In genomic region chr16:57998484-57998883, GRCh38 we compare ENCODE assay signal across 9 cellular contexts. TPM values are rescaled to one million over a fixed set of nuclear protein-coding genes. Genes with fewer than 3 reads are reported as not detected.
DNase-seq lines count a peak whose midpoint lies in the region; ATAC-seq and TF ChIP-seq lines count a peak whose summit lies in the region.
"Had no signal": no experiment of that assay in that cellular context is flagged by ENCODE, and none has a peak within 500 bp of the region (broad histone marks: within the 10 kb centered on the region; RNA-seq: fewer than 3 reads in every experiment).

No MANE protein-coding gene starts in this region.

- H3K36me3 Mint-ChIP-seq in HFFc6 (ENCODE audit: low read depth), result no peaks in the 10 kb centered on the region; the same call in 1 of the 2 replicates
- peaks cover 34% of the 10 kb centered on the region for H3K36me3 Mint-ChIP-seq in activated CD4-positive, alpha-beta T cell treated with anti-CD3 and anti-CD28 coated beads, Interleukin-2, amount 10 ng/mL, durations not matched to agents 24 days and 14 days (ENCODE audit: low read depth)

- TF ChIP-seq CTCF in HFFc6 (IDR thresholded peaks at IDR 0.05) (no peak), epithelial cell of esophagus (IDR thresholded peaks at IDR 0.05; ENCODE audit: insufficient read depth, low read depth, low read length, missing control alignments) (no peak), uterus (IDR thresholded peaks at IDR 0.05) (no peak)

- H3K9me3 Mint-ChIP-seq in HFFc6, result no peaks in the 10 kb centered on the region
- H3K9me3 Mint-ChIP-seq in activated CD4-positive, alpha-beta T cell treated with anti-CD3 and anti-CD28 coated beads, Interleukin-2, amount 10 ng/mL, durations not matched to agents 24 days and 14 days, result no peaks in the 10 kb centered on the region

- H3K36me3 ChIP-seq in uterus, result no peaks in the 10 kb centered on the region

- H3K27ac Mint-ChIP-seq in HFFc6, result no peak overlapping the region; the same call in none of the 2 replicates
- H3K27ac Mint-ChIP-seq in activated CD4-positive, alpha-beta T cell treated with anti-CD3 and anti-CD28 coated beads, Interleukin-2, amount 10 ng/mL, durations not matched to agents 24 days and 14 days, result peak overlapping the region; percentile 87

- ATAC-seq in HG02759 (IDR thresholded peaks at IDR 0.05; ENCODE audit: unreplicated experiment), result no peak
- ATAC-seq in GM21619 (IDR thresholded peaks at IDR 0.05; ENCODE audit: unreplicated experiment), result no peak

- no peaks in the 10 kb centered on the region for H3K27me3 ChIP-seq in uterus
- H3K27me3 ChIP-seq: adrenal gland had no signal

- no peaks in the 10 kb centered on the region for H3K4me1 ChIP-seq in uterus

- no peaks in the 10 kb centered on the region for H3K9me3 ChIP-seq in uterus
- H3K9me3 ChIP-seq: adrenal gland had no signal

- H3K4me3 ChIP-seq in epithelial cell of esophagus (ENCODE audit: low read length) (no peak overlapping the region), uterus (no peak overlapping the region)
- H3K4me3 ChIP-seq: adrenal gland had no signal

- intact Hi-C loops in activated CD4-positive, alpha-beta T cell treated with anti-CD3 and anti-CD28 coated beads, Interleukin-2, amount 10 ng/mL, durations not matched to agents 24 days and 14 days (cut with micrococcal nuclease), result loop anchor here (5.0 kb wide), 1 partner anchor 191 kb away; no protein-coding TSS in a partner anchor
- intact Hi-C loops in uterus (cut with DNase I; ENCODE audit: low total_unique reads), result no loop called here

- H3K4me1 Mint-ChIP-seq in HFFc6 (ENCODE audit: low read depth), result peaks cover 42% of the 10 kb centered on the region
- H3K4me1 Mint-ChIP-seq in activated CD4-positive, alpha-beta T cell treated with anti-CD3 and anti-CD28 coated beads, Interleukin-2, amount 10 ng/mL, durations not matched to agents 24 days and 14 days, result peaks cover 44% of the 10 kb centered on the region

- H3K27ac ChIP-seq in uterus, result no peak overlapping the region

- no peak for DNase-seq in HFFc6
- peak; percentile 90 for DNase-seq in activated CD4-positive, alpha-beta T cell treated with anti-CD3 and anti-CD28 coated beads, Interleukin-2, amount 10 ng/mL, durations not matched to agents 24 days and 14 days
- DNase-seq in epithelial cell of esophagus (ENCODE audit: low read depth), result peak; percentile 83
- DNase-seq in stimulated activated CD4-positive, alpha-beta T cell treated with anti-CD3 and anti-CD28 coated beads, Interleukin-4, amount 100 ng/mL, for 4 hours, result peak; percentile 41 to 46
- DNase-seq in uterus, result no peak
- no peak for DNase-seq in NCI-H345 (lab: John Stamatoyannopoulos, UW)
- DNase-seq: adrenal gland had no signal

- H3K4me3 Mint-ChIP-seq in HFFc6, result peak overlapping the region; percentile 84; the same call in 1 of the 2 replicates
- H3K4me3 Mint-ChIP-seq in activated CD4-positive, alpha-beta T cell treated with anti-CD3 and anti-CD28 coated beads, Interleukin-2, amount 10 ng/mL, durations not matched to agents 24 days and 14 days, result peak overlapping the region; percentile 81

- no peaks in the 10 kb centered on the region for H3K27me3 Mint-ChIP-seq in HFFc6 (ENCODE audit: insufficient read depth)
- H3K27me3 Mint-ChIP-seq in activated CD4-positive, alpha-beta T cell treated with anti-CD3 and anti-CD28 coated beads, Interleukin-2, amount 10 ng/mL, durations not matched to agents 24 days and 14 days, result no peaks in the 10 kb centered on the region

- no peak for TF ChIP-seq POLR2A in uterus (IDR thresholded peaks at IDR 0.05)

RNA-seq across cellular contexts. Expression of gene ZNF319, which starts 2.0 kb away (rescaled TPM):
- 10 to 100 TPM in 2 of 6 experiments, 1 to 10 TPM in 4; 8.3 to 12.0 (median 9.4) TPM for total RNA-seq in HFFc6 (2021; fragmentation: NEBNext Ultra II Directional; extraction: Animal tissue kit (Norgen Biotek cat#: 25700))
- total RNA-seq in activated CD4-positive, alpha-beta T cell treated with anti-CD3 and anti-CD28 coated beads, Interleukin-2, amount 10 ng/mL, durations not matched to agents 24 days and 14 days, result 8.0 and 8.3 TPM in 2 replicates
- total RNA-seq in uterus, result 10 to 100 TPM in 1 of 4 donors, 1 to 10 TPM in 3; 5.4 to 11.5 (median 6.9) TPM

RNA-seq across cellular contexts. Expression of gene USB1, which starts 2.7 kb away (rescaled TPM):
- 10 to 100 TPM; 62.9 to 88.3 (median 76.3) TPM for total RNA-seq in HFFc6 (2021; fragmentation: NEBNext Ultra II Directional; extraction: Animal tissue kit (Norgen Biotek cat#: 25700))
- 50.9 and 54.4 TPM in 2 replicates for total RNA-seq in activated CD4-positive, alpha-beta T cell treated with anti-CD3 and anti-CD28 coated beads, Interleukin-2, amount 10 ng/mL, durations not matched to agents 24 days and 14 days
- 10 to 100 TPM in 2 of 4 donors, 1 to 10 TPM in 2; 2.0 to 34.9 (median 14.9) TPM for total RNA-seq in uterus

RNA-seq across cellular contexts. Expression of gene MMP15, which starts 27.1 kb away (rescaled TPM):
- total RNA-seq in HFFc6 (2021; fragmentation: NEBNext Ultra II Directional; extraction: Animal tissue kit (Norgen Biotek cat#: 25700)), result 1 to 10 TPM in 4 of 6 experiments, under 1 TPM in 2; 0.82 to 4.1 (median 1.1) TPM
- total RNA-seq in activated CD4-positive, alpha-beta T cell treated with anti-CD3 and anti-CD28 coated beads, Interleukin-2, amount 10 ng/mL, durations not matched to agents 24 days and 14 days, result 0.89 and 1.1 TPM in 2 replicates
- total RNA-seq in uterus, result 10 to 100 TPM in 1 of 4 donors, 1 to 10 TPM in 1, under 1 TPM in 2; under 0.01 to 12.5 (median 2.6) TPM

RNA-seq across cellular contexts. Expression of gene CNGB1, which starts 27.6 kb away (rescaled TPM):
- total RNA-seq in HFFc6 (2021; fragmentation: NEBNext Ultra II Directional; extraction: Animal tissue kit (Norgen Biotek cat#: 25700)), result under 1 TPM in 1 of 6 experiments, not detected in 5; 0.02 TPM
- total RNA-seq in activated CD4-positive, alpha-beta T cell treated with anti-CD3 and anti-CD28 coated beads, Interleukin-2, amount 10 ng/mL, durations not matched to agents 24 days and 14 days, result not detected in 2 replicates
- not detected for total RNA-seq in uterus

Comparison
In these comparisons a context has a peak if more than half of its experiments do, and no peak if none do; other contexts are left out.
1. DNase-seq: peak in activated CD4-positive, alpha-beta T cell treated with anti-CD3 and anti-CD28 coated beads, Interleukin-2, amount 10 ng/mL, durations not matched to agents 24 days and 14 days (single experiment), epithelial cell of esophagus (single experiment) and stimulated activated CD4-positive, alpha-beta T cell treated with anti-CD3 and anti-CD28 coated beads, Interleukin-4, amount 100 ng/mL, for 4 hours (2 of 2); none in HFFc6 (single experiment), uterus (0 of 2) and NCI-H345 (single experiment).